ENCODE assay signal across 12 cellular contexts in genomic region chr3:196120291-196120951, GRCh38. TPM values are rescaled to one million over a fixed set of nuclear protein-coding genes. Genes with fewer than 3 reads are reported as not detected.
A peak's percentile ranks its signal among the peaks of the same experiment; 100 is the strongest.
DNase-seq lines count a peak whose midpoint lies in the region; ATAC-seq, FAIRE-seq and TF ChIP-seq lines count a peak whose summit lies in the region.
"Had no signal": no experiment of that assay in that cellular context is flagged by ENCODE, and none has a peak within 500 bp of the region (broad histone marks: within the 10 kb centered on the region; RNA-seq: fewer than 3 reads in every experiment).

No MANE protein-coding gene starts in this region.

- H3K27ac ChIP-seq in right atrium auricular region (no peak overlapping the region), right cardiac atrium (ENCODE audit: low read length) (no peak overlapping the region), upper lobe of right lung (no peak overlapping the region)
- H3K27ac ChIP-seq: right lobe of liver had no signal

- H3K4me3 Mint-ChIP-seq in T-helper 1 cell treated with Interleukin-12 subunit alpha and Interleukin-12 subunit beta and Interleukin-4 antibody, amounts not matched to agents 30 μg/mL and 1 μg/mL, for 36 hours = peak overlapping the region; percentile 6

- H3K4me3 ChIP-seq in right atrium auricular region = no peak overlapping the region
- no peak overlapping the region for H3K4me3 ChIP-seq in right cardiac atrium (ENCODE audit: low read length)
- H3K4me3 ChIP-seq in upper lobe of right lung = no peak overlapping the region
- H3K4me3 ChIP-seq: right lobe of liver had no signal

- TF ChIP-seq CTCF in right atrium auricular region (IDR thresholded peaks at IDR 0.05) (no peak), upper lobe of right lung (IDR thresholded peaks at IDR 0.05) (no peak)

- H3K4me1 ChIP-seq in right atrium auricular region (no peaks in the 10 kb centered on the region), right cardiac atrium (ENCODE audit: control insufficient read depth, insufficient read depth, low read length) (no peaks in the 10 kb centered on the region), upper lobe of right lung (peaks cover 18% of the 10 kb centered on the region)

- no peak for DNase-seq in Right ventricle myocardium inferior (ENCODE audit: missing footprints)
- DNase-seq in right atrium auricular region (ENCODE audit: low spot score) = no peak
- peak in 2 of 3 donors; percentile 63 to 73 for DNase-seq in right cardiac atrium
- no peak for DNase-seq in upper lobe of right lung
- DNase-seq in HK-2 (ENCODE audit: unreplicated experiment) = no peak
- no peak for DNase-seq in GM12891 (ENCODE audit: insufficient read length, low spot score)
- DNase-seq in left lobe of liver (ENCODE audit: low spot score) = no peak
- DNase-seq: activated effector memory CD4-positive, alpha-beta T cell treated with anti-CD3 and anti-CD28 coated beads, Interleukin-2, amount 50 U/mL, for 16 hours; cortex of kidney; NCI-H146; right lobe of liver had no signal

- peaks cover 39% of the 10 kb centered on the region for H3K4me1 Mint-ChIP-seq in T-helper 1 cell treated with Interleukin-12 subunit alpha and Interleukin-12 subunit beta and Interleukin-4 antibody, amounts not matched to agents 30 μg/mL and 1 μg/mL, for 36 hours (ENCODE audit: low read depth)

- H3K27me3 Mint-ChIP-seq in T-helper 1 cell treated with Interleukin-12 subunit alpha and Interleukin-12 subunit beta and Interleukin-4 antibody, amounts not matched to agents 30 μg/mL and 1 μg/mL, for 36 hours (ENCODE audit: low read depth) = no peaks in the 10 kb centered on the region

- H3K27ac Mint-ChIP-seq in T-helper 1 cell treated with Interleukin-12 subunit alpha and Interleukin-12 subunit beta and Interleukin-4 antibody, amounts not matched to agents 30 μg/mL and 1 μg/mL, for 36 hours = peak overlapping the region; percentile 68

- WGBS in right cardiac atrium = 34% methylated on average over 14 of the region's 14 CpGs

- intact Hi-C loops in Right ventricle myocardium inferior (cut with DNase I) = no loop called here
- intact Hi-C loops in right cardiac atrium (cut with DNase I) = no loop called here
- intact Hi-C loops in upper lobe of right lung (cut with DNase I) = no loop called here

- FAIRE-seq in GM12891 (lab: Jason Lieb, UNC) = no peak

- H3K36me3 ChIP-seq in right atrium auricular region = no peaks in the 10 kb centered on the region
- H3K36me3 ChIP-seq in upper lobe of right lung = no peaks in the 10 kb centered on the region
- H3K36me3 ChIP-seq: right lobe of liver had no signal

- no peak for TF ChIP-seq POLR2A in GM12891 (IDR thresholded peaks at IDR 0.05; ENCODE audit: low read depth, low read length)

- H3K9me3 Mint-ChIP-seq in T-helper 1 cell treated with Interleukin-12 subunit alpha and Interleukin-12 subunit beta and Interleukin-4 antibody, amounts not matched to agents 30 μg/mL and 1 μg/mL, for 36 hours = no peaks in the 10 kb centered on the region

- ATAC-seq in Right ventricle myocardium inferior (peak; percentile 42), right cardiac atrium (peak; percentile 38 to 39), upper lobe of right lung (peak; percentile 46), left lobe of liver (no peak)

- no peaks in the 10 kb centered on the region for H3K27me3 ChIP-seq in right atrium auricular region
- no peaks in the 10 kb centered on the region for H3K27me3 ChIP-seq in right cardiac atrium (ENCODE audit: control insufficient read depth, insufficient read depth)
- H3K27me3 ChIP-seq in upper lobe of right lung = no peaks in the 10 kb centered on the region
- H3K27me3 ChIP-seq: right lobe of liver had no signal

- H3K36me3 Mint-ChIP-seq in T-helper 1 cell treated with Interleukin-12 subunit alpha and Interleukin-12 subunit beta and Interleukin-4 antibody, amounts not matched to agents 30 μg/mL and 1 μg/mL, for 36 hours (ENCODE audit: low read depth) = peaks cover 3% of the 10 kb centered on the region

- H3K9me3 ChIP-seq in right atrium auricular region (no peaks in the 10 kb centered on the region), right cardiac atrium (ENCODE audit: control insufficient read depth, low read length) (no peaks in the 10 kb centered on the region), upper lobe of right lung (no peaks in the 10 kb centered on the region)
- H3K9me3 ChIP-seq: right lobe of liver had no signal

TF ChIP-seq in GM12891, 5 proteins besides CTCF, POLR2A, EP300 and RAD21:
- no peak for TF ChIP-seq SPI1 (IDR thresholded peaks at IDR 0.05; ENCODE audit: low read depth, low read length)
- no peak for TF ChIP-seq POLR2AphosphoS5 (IDR thresholded peaks at IDR 0.05; ENCODE audit: low read depth, low read length)

RNA-seq across cellular contexts. Expression of gene TFRC, which starts 38.5 kb away (rescaled TPM):
- total RNA-seq in Right ventricle myocardium inferior (91.8 TPM), right atrium auricular region (10 to 100 TPM; 47.9 to 98.0 TPM), right cardiac atrium (100 to 1,000 TPM in 1 of 4 donors, 10 to 100 TPM in 3; 64.1 to 199 (median 91.4) TPM), upper lobe of right lung (248 TPM), left lobe of liver (20.9 TPM)
- 23.4 TPM for polyA plus RNA-seq in right cardiac atrium
- polyA plus RNA-seq in GM12891 (2012; ENCODE audit: low read depth, missing spikeins) = 184 TPM

Comparison
In these comparisons a context has a peak if more than half of its experiments do, and no peak if none do; other contexts are left out.
1. DNase-seq: peak in right cardiac atrium (2 of 3); none in Right ventricle myocardium inferior (single experiment), right atrium auricular region (single experiment), upper lobe of right lung (single experiment), HK-2 (single experiment), GM12891 (single experiment) and left lobe of liver (single experiment).